Comparison of ENCODE assay signal across 18 cellular contexts in the genomic region with DNA sequence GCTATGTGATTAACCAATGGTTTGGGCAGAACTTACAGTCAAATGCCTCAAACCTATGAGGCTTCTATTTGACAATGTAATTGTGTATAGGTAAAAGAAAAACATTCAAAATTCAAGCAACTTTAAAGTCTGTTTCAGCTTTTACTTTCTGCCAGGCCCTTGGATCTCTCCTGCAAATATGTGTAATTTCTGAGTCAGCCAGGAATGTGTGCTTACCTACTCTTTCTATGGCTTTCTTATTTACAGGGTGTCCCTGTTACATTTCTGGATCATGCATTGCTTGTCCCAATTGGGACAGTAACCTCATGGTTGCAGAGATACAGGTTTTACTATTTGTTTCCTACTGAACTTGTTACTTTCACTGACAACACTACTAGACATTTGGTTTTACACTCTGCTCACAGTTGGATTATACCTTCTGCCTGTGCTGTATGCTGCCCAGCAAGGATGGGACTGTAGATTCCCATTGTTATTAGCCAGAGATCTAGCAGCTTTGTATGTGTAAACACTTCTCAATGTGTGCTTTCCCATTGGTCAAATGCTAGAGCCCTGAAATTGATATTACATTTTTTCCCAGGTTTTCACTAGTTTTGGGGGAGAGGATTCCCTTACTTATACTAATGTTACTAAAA.
A peak's percentile ranks its signal among the peaks of the same experiment; 100 is the strongest.
DNase-seq lines count a peak whose midpoint lies in the region; ATAC-seq, FAIRE-seq and TF ChIP-seq lines count a peak whose summit lies in the region.
"Had no signal": no experiment of that assay in that cellular context is flagged by ENCODE, and none has a peak within 500 bp of the region (broad histone marks: within the 10 kb centered on the region; RNA-seq: fewer than 3 reads in every experiment).

No MANE protein-coding gene starts in this region.

- TF ChIP-seq POLR2A in H54 (IDR thresholded peaks at IDR 0.05; ENCODE audit: low read depth, low read length) (no peak), gastroesophageal sphincter (IDR thresholded peaks at IDR 0.05) (no peak)

- H3K9me3 ChIP-seq in gastroesophageal sphincter: no peaks in the 10 kb centered on the region
- H3K9me3 ChIP-seq: lower lobe of right lung, Peyer's patch, testis had no signal

- H3K27me3 ChIP-seq in gastroesophageal sphincter: no peaks in the 10 kb centered on the region
- H3K27me3 ChIP-seq: Peyer's patch, testis had no signal

- no peak for TF ChIP-seq EP300 in gastroesophageal sphincter (IDR thresholded peaks at IDR 0.05)

- POLR2A ChIA-PET in RWPE1 (lab: Yijun Ruan, JAX; ENCODE audit: low non-redundant PET): no interaction called here

- no peak overlapping the region for H3K4me3 ChIP-seq in gastroesophageal sphincter
- H3K4me3 ChIP-seq: lower lobe of right lung, Peyer's patch, testis had no signal

- no peak overlapping the region for H3K27ac ChIP-seq in RWPE1
- H3K27ac ChIP-seq in gastroesophageal sphincter: no peak overlapping the region
- H3K27ac ChIP-seq: lower lobe of right lung, Peyer's patch, testis had no signal

- peak; percentile 40 for DNase-seq in H54 (ENCODE audit: insufficient read length, low spot score)
- DNase-seq in RWPE1 (ENCODE audit: low spot score): peak; percentile 26
- peak; percentile 55 for DNase-seq in renal cortical epithelial cell (ENCODE audit: low read depth)
- no peak for DNase-seq in activated naive CD8-positive, alpha-beta T cell treated with anti-CD3 and anti-CD28 coated beads for 36 hours
- DNase-seq in effector memory CD8-positive, alpha-beta T cell: no peak
- DNase-seq: C1 segment of cervical spinal cord, DND-41, lower lobe of right lung, NCI-H2107, NCI-H748 treated with DMSO at 0.1 percent for 48 hours, Peyer's patch, retina, T-cell, testis had no signal

- no peaks in the 10 kb centered on the region for H3K9me3 Mint-ChIP-seq in activated naive CD8-positive, alpha-beta T cell treated with anti-CD3 and anti-CD28 coated beads for 36 hours
- H3K9me3 Mint-ChIP-seq in effector memory CD8-positive, alpha-beta T cell: no peaks in the 10 kb centered on the region
- H3K9me3 Mint-ChIP-seq: dendritic cell treated with granulocyte-macrophage colony-stimulating factor and Interleukin-4, amounts not matched to agents 40 ng/mL and 50 ng/mL, for 4 days; nephron; T-cell had no signal

- peaks cover 5% of the 10 kb centered on the region for H3K27me3 Mint-ChIP-seq in activated naive CD8-positive, alpha-beta T cell treated with anti-CD3 and anti-CD28 coated beads for 36 hours
- peaks cover 12 to 19% of the 10 kb centered on the region in 2 donors for H3K27me3 Mint-ChIP-seq in effector memory CD8-positive, alpha-beta T cell
- H3K27me3 Mint-ChIP-seq: dendritic cell treated with granulocyte-macrophage colony-stimulating factor and Interleukin-4, amounts not matched to agents 40 ng/mL and 50 ng/mL, for 4 days had no signal

- H3K36me3 Mint-ChIP-seq in activated naive CD8-positive, alpha-beta T cell treated with anti-CD3 and anti-CD28 coated beads for 36 hours: no peaks in the 10 kb centered on the region
- no peaks in the 10 kb centered on the region for H3K36me3 Mint-ChIP-seq in effector memory CD8-positive, alpha-beta T cell (ENCODE audit: insufficient read depth)
- H3K36me3 Mint-ChIP-seq: T-cell had no signal

- H3K4me3 Mint-ChIP-seq in activated naive CD8-positive, alpha-beta T cell treated with anti-CD3 and anti-CD28 coated beads for 36 hours: no peak overlapping the region
- no peak overlapping the region for H3K4me3 Mint-ChIP-seq in effector memory CD8-positive, alpha-beta T cell
- H3K4me3 Mint-ChIP-seq: dendritic cell treated with granulocyte-macrophage colony-stimulating factor and Interleukin-4, amounts not matched to agents 40 ng/mL and 50 ng/mL, for 4 days; nephron; T-cell had no signal

- H3K36me3 ChIP-seq in gastroesophageal sphincter: no peaks in the 10 kb centered on the region
- H3K36me3 ChIP-seq: lower lobe of right lung, Peyer's patch had no signal

- CTCF ChIA-PET in RWPE1 (lab: Yijun Ruan, JAX): interaction anchor here (0.5 kb wide), 1 partner anchor 76 kb away, joined by 3 read pairs; no protein-coding TSS in a partner anchor

- no peaks in the 10 kb centered on the region for H3K4me1 Mint-ChIP-seq in activated naive CD8-positive, alpha-beta T cell treated with anti-CD3 and anti-CD28 coated beads for 36 hours
- H3K4me1 Mint-ChIP-seq in effector memory CD8-positive, alpha-beta T cell (ENCODE audit: low read depth in 2 of 2): no peaks in the 10 kb centered on the region
- H3K4me1 Mint-ChIP-seq: T-cell had no signal

- H3K27ac Mint-ChIP-seq in activated naive CD8-positive, alpha-beta T cell treated with anti-CD3 and anti-CD28 coated beads for 36 hours: no peak overlapping the region
- H3K27ac Mint-ChIP-seq in effector memory CD8-positive, alpha-beta T cell: no peak overlapping the region
- H3K27ac Mint-ChIP-seq: dendritic cell treated with granulocyte-macrophage colony-stimulating factor and Interleukin-4, amounts not matched to agents 40 ng/mL and 50 ng/mL, for 4 days; nephron; T-cell had no signal

- peaks cover 0 to 1% (median 0%) of the 10 kb centered on the region in 3 donors for H3K4me1 ChIP-seq in gastroesophageal sphincter
- H3K4me1 ChIP-seq: lower lobe of right lung, Peyer's patch, testis had no signal

- TF ChIP-seq CTCF in RWPE1 (conservative IDR thresholded peaks at IDR 0.05; ENCODE audit: low read depth): no peak
- TF ChIP-seq CTCF in gastroesophageal sphincter (IDR thresholded peaks at IDR 0.05): no peak

- FAIRE-seq in H54 (lab: Jason Lieb, UNC): peak; percentile 98

- ATAC-seq in esophagus mucosa: peak; percentile 61
- ATAC-seq in gastroesophageal sphincter: no peak
- no peak for ATAC-seq in effector memory CD8-positive, alpha-beta T cell (replicated peaks)
- ATAC-seq: lower lobe of right lung, T-cell had no signal

Comparison
In these comparisons a context has a peak if more than half of its experiments do, and no peak if none do; other contexts are left out.
1. DNase-seq: peak in H54 (single experiment), RWPE1 (single experiment) and renal cortical epithelial cell (single experiment); none in activated naive CD8-positive, alpha-beta T cell treated with anti-CD3 and anti-CD28 coated beads for 36 hours (single experiment) and effector memory CD8-positive, alpha-beta T cell (0 of 3).